In genomic region chr13:52850396-52851152, GRCh38 we compare ENCODE assay signal across 8 cellular contexts. TPM values are rescaled to one million over a fixed set of nuclear protein-coding genes. Genes with fewer than 3 reads are reported as not detected.
DNase-seq lines count a peak whose midpoint lies in the region; ATAC-seq and TF ChIP-seq lines count a peak whose summit lies in the region.

No MANE protein-coding gene starts in this region.

- peaks cover 25% of the 10 kb centered on the region for H3K4me1 Mint-ChIP-seq in activated naive CD4-positive, alpha-beta T cell treated with anti-CD3 and anti-CD28 coated beads, Interleukin-2, amount 10 ng/mL, durations not matched to agents 7 days and 5 days

- DNase-seq in AG04450 (ENCODE audit: low read depth, low spot score) (no peak), NCI-H2227 (lab: John Stamatoyannopoulos, UW; ENCODE audit: unreplicated experiment) (peak; percentile 82), glomerular visceral epithelial cell (ENCODE audit: extremely low spot score) (peak; percentile 37)
- DNase-seq in activated naive CD4-positive, alpha-beta T cell treated with anti-CD3 and anti-CD28 coated beads, Interleukin-2, amount 10 ng/mL, durations not matched to agents 7 days and 5 days, result peak; percentile 75

- H3K27me3 Mint-ChIP-seq in activated naive CD4-positive, alpha-beta T cell treated with anti-CD3 and anti-CD28 coated beads, Interleukin-2, amount 10 ng/mL, durations not matched to agents 7 days and 5 days, result peaks cover 75% of the 10 kb centered on the region

- H3K36me3 ChIP-seq in neuron (ENCODE audit: insufficient read depth, low read length), result peaks cover 19% of the 10 kb centered on the region

- no peak overlapping the region for H3K27ac ChIP-seq in AG04450 (ENCODE audit: low read depth, low read length)

- H3K4me3 ChIP-seq in AG04450 (ENCODE audit: low read depth, low read length) (peak overlapping the region; percentile 55), GM12875 (ENCODE audit: low read depth, low read length) (peak overlapping the region; percentile 61), neuron (ENCODE audit: low read length) (peak overlapping the region; percentile 83)

- peaks cover 40% of the 10 kb centered on the region; the same call in 1 of the 2 replicates for H3K9me3 ChIP-seq in AG04450 (ENCODE audit: control insufficient read depth, insufficient read depth, low read length)
- H3K9me3 ChIP-seq in neuron (ENCODE audit: low read length), result peaks cover 13% of the 10 kb centered on the region

- H3K27ac Mint-ChIP-seq in activated naive CD4-positive, alpha-beta T cell treated with anti-CD3 and anti-CD28 coated beads, Interleukin-2, amount 10 ng/mL, durations not matched to agents 7 days and 5 days, result peak overlapping the region; percentile 58

- H3K9me3 Mint-ChIP-seq in activated naive CD4-positive, alpha-beta T cell treated with anti-CD3 and anti-CD28 coated beads, Interleukin-2, amount 10 ng/mL, durations not matched to agents 7 days and 5 days, result peaks cover 3% of the 10 kb centered on the region

- POLR2A ChIA-PET in AG04450 (lab: Yijun Ruan, JAX), result interaction anchor here (0.9 kb wide), 1 partner anchor 198 kb away, joined by 3 read pairs; the partner anchor contains the start of gene SUGT1

- peaks cover 28% of the 10 kb centered on the region for H3K4me1 ChIP-seq in neuron (ENCODE audit: insufficient read depth, low read length)

- ATAC-seq in HG02938 (IDR thresholded peaks at IDR 0.05; ENCODE audit: unreplicated experiment), result peak; percentile 28
- no peak for ATAC-seq in HG02840 (IDR thresholded peaks at IDR 0.05; ENCODE audit: low FRiP score, unreplicated experiment)

- peak overlapping the region; percentile 67 for H3K4me3 Mint-ChIP-seq in activated naive CD4-positive, alpha-beta T cell treated with anti-CD3 and anti-CD28 coated beads, Interleukin-2, amount 10 ng/mL, durations not matched to agents 7 days and 5 days

- TF ChIP-seq CTCF in AG04450 (IDR thresholded peaks at IDR 0.05; ENCODE audit: low read depth, low read length) (no peak), GM12875 (IDR thresholded peaks at IDR 0.05; ENCODE audit: borderline replicate concordance, insufficient read depth, low read depth, low read length) (peak; percentile 14; the same call in 1 of the 2 replicates)

- CTCF ChIA-PET in AG04450 (lab: Charles Lee), result no interaction called here
- CTCF ChIA-PET in activated naive CD4-positive, alpha-beta T cell treated with anti-CD3 and anti-CD28 coated beads, Interleukin-2, amount 10 ng/mL, durations not matched to agents 7 days and 5 days (lab: Charles Lee), result interaction anchor here (0.7 kb wide), 1 partner anchor 12 kb away, joined by 3 read pairs; no protein-coding TSS in a partner anchor

- peak overlapping the region; percentile 69 for H2AFZ ChIP-seq in neuron (ENCODE audit: low read depth, low read length)

- H3K36me3 Mint-ChIP-seq in activated naive CD4-positive, alpha-beta T cell treated with anti-CD3 and anti-CD28 coated beads, Interleukin-2, amount 10 ng/mL, durations not matched to agents 7 days and 5 days, result peaks cover 4% of the 10 kb centered on the region

- H3K27me3 ChIP-seq in AG04450 (ENCODE audit: control insufficient read depth, insufficient read depth, low read length) (peaks cover 56% of the 10 kb centered on the region), neuron (ENCODE audit: insufficient read depth, low read length) (no peaks in the 10 kb centered on the region)

RNA-seq across cellular contexts. Expression of gene PCDH8, which starts 2.1 kb away (rescaled TPM):
- polyA plus RNA-seq in AG04450 (2011; rRNA removed), result not detected in 2 replicates
- not detected in 2 replicates for polyA minus RNA-seq in AG04450 (2011; rRNA and poly(A)+ RNA removed)
